ENCODE assay signal across 7 cellular contexts in genomic region chr20:62641749-62642665, GRCh38. TPM values are rescaled to one million over a fixed set of nuclear protein-coding genes. Genes with fewer than 3 reads are reported as not detected.
DNase-seq lines count a peak whose midpoint lies in the region; ATAC-seq lines count a peak whose summit lies in the region.

SLCO4A1 (plus strand) TSS chr20:62642503; CDS start chr20:62656455, 13,952 bp downstream.

- intact Hi-C loops in left colon (cut with DNase I, micrococcal nuclease): no loop called here

- H3K4me1 Mint-ChIP-seq in central memory CD8-positive, alpha-beta T cell: peaks cover 5% of the 10 kb centered on the region

- no peaks in the 10 kb centered on the region for H3K27me3 Mint-ChIP-seq in central memory CD8-positive, alpha-beta T cell

- H3K4me3 Mint-ChIP-seq in central memory CD8-positive, alpha-beta T cell: peak within 1 kb of the TSS; percentile 74

- H3K36me3 Mint-ChIP-seq in central memory CD8-positive, alpha-beta T cell (ENCODE audit: insufficient read depth): peaks cover 9% of the 10 kb centered on the region

- DNase-seq in NCI-H2196 treated with DMSO at 0.1 percent for 48 hours (lab: John Stamatoyannopoulos, UW; ENCODE audit: unreplicated experiment) (peak; percentile 79), left colon (peak; percentile 76 to 84)
- peak; percentile 68 to 73 for DNase-seq in central memory CD8-positive, alpha-beta T cell (ENCODE audit: low spot score in 2 of 2)
- peak; percentile 80 to 84 for DNase-seq in stimulated activated CD4-positive, alpha-beta T cell treated with anti-CD3 and anti-CD28 coated beads, Interleukin-2, amount 100 ng/mL, for 48 hours

- no peaks in the 10 kb centered on the region for H3K9me3 Mint-ChIP-seq in central memory CD8-positive, alpha-beta T cell

- H3K27ac Mint-ChIP-seq in central memory CD8-positive, alpha-beta T cell (ENCODE audit: low read depth): no peak within 1 kb of the TSS

- ATAC-seq in GM18517 (IDR thresholded peaks at IDR 0.05; ENCODE audit: unreplicated experiment) (peak; percentile 64), HG03039 (IDR thresholded peaks at IDR 0.05; ENCODE audit: unreplicated experiment) (peak; percentile 61), left colon (peak; percentile 53)
- peak; percentile 87 to 88 for ATAC-seq in activated CD4-positive, CD25-positive, alpha-beta regulatory T cell treated with anti-CD3 and anti-CD28 coated beads, Interleukin-2, amount 50 U/mL, for 24 hours
- ATAC-seq in central memory CD8-positive, alpha-beta T cell (replicated peaks; ENCODE audit: extremely low read depth, poor library complexity, severe bottlenecking): peak; percentile 86

RNA-seq across cellular contexts. Expression of gene SLCO4A1, which starts in this region (rescaled TPM):
- 10 to 100 TPM; 15.0 to 22.2 TPM for total RNA-seq in left colon

Comparison
In these comparisons a context has a peak if more than half of its experiments do, and no peak if none do; other contexts are left out.
1. Peak in every context shown above with its lines: DNase-seq and ATAC-seq.